1 cellular context compared by ENCODE assay signal in the genomic region with DNA sequence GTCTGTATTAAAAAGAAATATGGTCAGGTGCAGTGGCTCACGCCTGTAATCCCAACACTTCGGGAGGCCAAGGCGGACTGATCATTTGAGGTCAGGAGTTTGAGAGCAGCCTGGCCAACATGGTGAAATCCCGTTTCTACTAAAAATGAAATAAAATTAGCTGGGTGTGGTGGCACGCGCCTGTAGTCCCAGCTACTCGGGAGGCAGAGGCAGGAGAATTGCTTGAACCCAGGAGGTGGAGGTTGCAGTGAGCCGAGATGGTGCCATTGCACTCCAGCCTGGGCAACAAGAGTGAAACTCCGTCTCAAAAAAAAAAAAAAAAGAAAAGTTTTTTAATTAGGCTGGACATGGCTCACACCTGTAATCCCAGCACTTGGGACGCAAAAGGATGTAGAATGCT. TPM values are rescaled to one million over a fixed set of nuclear protein-coding genes. Genes with fewer than 3 reads are reported as not detected.
"Had no signal": no experiment of that assay in that cellular context is flagged by ENCODE, and none has a peak within 500 bp of the region (broad histone marks: within the 10 kb centered on the region; RNA-seq: fewer than 3 reads in every experiment).

No MANE protein-coding gene starts in this region.

RNA-seq across cellular contexts. Expression of a gene that starts 30.1 kb away (rescaled TPM):
- total RNA-seq: activated CD8-positive, alpha-beta memory T cell treated with anti-CD3 and anti-CD28 coated beads, Interleukin-2, amount 10 ng/mL, durations not matched to agents 7 days and 5 days had no signal
